10 cellular contexts compared by ENCODE assay signal in the genomic region with DNA sequence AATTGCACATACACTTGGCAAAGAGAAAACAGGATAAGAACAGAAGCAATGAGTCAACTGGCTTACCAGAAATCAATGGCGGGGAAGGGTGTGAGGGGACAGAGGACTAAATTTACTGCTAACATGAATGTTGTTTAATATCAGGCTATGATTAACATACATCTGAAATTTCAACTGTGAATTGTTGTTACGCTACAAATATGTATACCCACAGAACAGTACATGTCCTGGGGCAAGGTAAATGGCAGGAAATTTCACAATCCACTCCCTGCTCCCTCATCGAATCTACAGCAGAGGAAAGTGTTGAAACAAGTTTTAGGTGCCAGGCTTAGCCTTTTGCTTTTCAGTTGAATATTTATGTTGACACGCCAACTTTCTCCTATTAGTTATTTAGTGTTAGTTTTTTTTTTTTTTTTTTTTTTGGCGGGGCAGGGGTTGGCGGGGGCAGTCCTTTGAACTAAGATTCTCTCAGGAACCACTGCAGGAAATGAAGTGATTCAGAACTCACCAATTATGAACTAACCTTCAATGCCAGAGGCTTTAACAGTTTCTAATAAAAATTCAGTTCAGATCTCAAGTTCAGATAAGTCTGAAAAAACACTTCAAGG.
DNase-seq lines count a peak whose midpoint lies in the region; ATAC-seq, FAIRE-seq and TF ChIP-seq lines count a peak whose summit lies in the region.
"Had no signal": no experiment of that assay in that cellular context is flagged by ENCODE, and none has a peak within 500 bp of the region (broad histone marks: within the 10 kb centered on the region; RNA-seq: fewer than 3 reads in every experiment).

No MANE protein-coding gene starts in this region.

- ATAC-seq in HG02840 (IDR thresholded peaks at IDR 0.05; ENCODE audit: low FRiP score, unreplicated experiment), result no peak

- no peaks in the 10 kb centered on the region for H3K36me3 ChIP-seq in kidney (ENCODE audit: control insufficient read depth in 1 of 2, insufficient read depth in 2 of 2, low read length in 2 of 2)

- DNase-seq in HT1080 (ENCODE audit: low read depth) (peak; percentile 56), astrocyte of the spinal cord (ENCODE audit: low read depth, low spot score) (peak; percentile 36), kidney (no peak), NCI-H2227 (lab: John Stamatoyannopoulos, UW; ENCODE audit: unreplicated experiment) (no peak), GM10248 (ENCODE audit: extremely low spot score) (no peak), D721Med (ENCODE audit: insufficient read length, low spot score) (no peak)
- DNase-seq: activated gamma-delta T cell, hippocampal formation had no signal

- H3K4me3 ChIP-seq in astrocyte of the spinal cord (ENCODE audit: low read depth, low read length) (no peak overlapping the region), kidney (ENCODE audit: low read length in 2 of 2) (no peak overlapping the region)

- intact Hi-C loops in kidney (cut with DNase I), result no loop called here

- no peak overlapping the region for H3K9ac ChIP-seq in kidney (ENCODE audit: low read length in 2 of 2)

- H3K9me3 ChIP-seq in kidney (ENCODE audit: control insufficient read depth in 1 of 2, low read length in 2 of 2), result no peaks in the 10 kb centered on the region

- CTCF ChIA-PET in GM10248 (lab: Yijun Ruan, JAX), result interaction anchor here (0.9 to 2.8 kb wide), 2 partner anchors 25 to 106 kb away, joined by 3 to 6 read pairs; no protein-coding TSS in a partner anchor

- peaks cover 12 to 20% of the 10 kb centered on the region in 2 donors for H3K4me1 ChIP-seq in kidney (ENCODE audit: control insufficient read depth in 1 of 2, insufficient read depth in 1 of 2, low read depth in 1 of 2, low read length in 2 of 2)

- in situ Hi-C loops in astrocyte of the spinal cord (cut with HindIII; ENCODE audit: low sequenced_read_pairs), result no loop called here

- FAIRE-seq in kidney (lab: Jason Lieb, UNC) (peak; percentile 44), D721Med (lab: Jason Lieb, UNC) (no peak)

- H3K27ac ChIP-seq in 22Rv1, result peak overlapping the region; percentile 70
- H3K27ac ChIP-seq in kidney (ENCODE audit: low read depth in 2 of 2, low read length in 2 of 2), result peak overlapping the region; percentile 60 to 63

- POLR2A ChIA-PET in GM10248 (lab: Yijun Ruan, JAX), result no interaction called here

- no peak for TF ChIP-seq CTCF in 22Rv1 (IDR thresholded peaks at IDR 0.05)
- no peak for TF ChIP-seq CTCF in astrocyte of the spinal cord (IDR thresholded peaks at IDR 0.05; ENCODE audit: low read depth, low read length)
- no peak for TF ChIP-seq CTCF in kidney (IDR thresholded peaks at IDR 0.05; ENCODE audit: borderline replicate concordance, extremely low read depth, insufficient read depth)
- TF ChIP-seq CTCF in GM10248 (IDR thresholded peaks at IDR 0.05; ENCODE audit: control extremely low read depth, extremely low read depth, low read depth, missing control alignments), result no peak
- TF ChIP-seq CTCF in D721Med (IDR thresholded peaks at IDR 0.05; ENCODE audit: insufficient read depth, missing control alignments), result no peak

Comparison
In these comparisons a context has a peak if more than half of its experiments do, and no peak if none do; other contexts are left out.
1. DNase-seq: peak in HT1080 (single experiment) and astrocyte of the spinal cord (single experiment); none in kidney (single experiment), NCI-H2227 (single experiment), GM10248 (single experiment) and D721Med (single experiment).